Comparison of ENCODE assay signal across 1 cellular context in genomic region chr1:33045246-33045645, GRCh38.
TF ChIP-seq lines count a peak whose summit lies in the region.

No MANE protein-coding gene starts in this region.

TF ChIP-seq in HCT116, 20 proteins besides CTCF, POLR2A, EP300 and RAD21 (continued from another document):
- TF ChIP-seq REST (IDR thresholded peaks at IDR 0.05; ENCODE audit: low read depth) (no peak), MAX (IDR thresholded peaks at IDR 0.05) (0 out of 2 replicates have a peak, but pooled peaks have one; percentile 32), TCF7L2 (IDR thresholded peaks at IDR 0.05; ENCODE audit: borderline replicate concordance, extremely low read depth, insufficient read depth, insufficient read length) (no peak), EZH2phosphoT487 (IDR thresholded peaks at IDR 0.05; ENCODE audit: borderline replicate concordance) (no peak)
